ENCODE assay signal across 1 cellular context in genomic region chr4:77052352-77052751, GRCh38.
TF ChIP-seq lines count a peak whose summit lies in the region.

No MANE protein-coding gene starts in this region.

TF ChIP-seq in K562, 482 proteins besides CTCF, POLR2A, EP300 and RAD21 (continued from another document):
- TF ChIP-seq ZHX1 (conservative IDR thresholded peaks at IDR 0.05; ENCODE audit: low read length) (no peak), SMC3 (conservative IDR thresholded peaks at IDR 0.05; ENCODE audit: insufficient read depth, low read depth, low read length) (peak; percentile 64), SMARCA4 (IDR thresholded peaks at IDR 0.05) (peak; percentile 64), ZFP1 (CRISPR knock-in tag; IDR thresholded peaks at IDR 0.05) (no peak), ATF3 (IDR thresholded peaks at IDR 0.05) (peak; percentile 53), ATF3 (CRISPR knock-in tag; conservative IDR thresholded peaks at IDR 0.05) (no peak), ARID2 (IDR thresholded peaks at IDR 0.05) (0 out of 2 replicates have a peak, but pooled peaks have one; percentile 23), NBN (IDR thresholded peaks at IDR 0.05; ENCODE audit: low read depth) (no peak), DEAF1 (CRISPR knock-in tag; IDR thresholded peaks at IDR 0.05) (0 out of 2 replicates have a peak, but pooled peaks have one; percentile 39), CEBPG (CRISPR knock-in tag; IDR thresholded peaks at IDR 0.05) (peak; percentile 59), CEBPG (tag; conservative IDR thresholded peaks at IDR 0.05 in 1 of 2, IDR thresholded peaks at IDR 0.05 in 1 of 2) (peak in 1 of 2 experiments; percentile 49; a peak in 1 of 4 replicates), SP2 (IDR thresholded peaks at IDR 0.05; ENCODE audit: extremely low read depth, low read depth, low read length, poor library complexity, severe bottlenecking) (no peak)
- TF ChIP-seq, protein P1, sequence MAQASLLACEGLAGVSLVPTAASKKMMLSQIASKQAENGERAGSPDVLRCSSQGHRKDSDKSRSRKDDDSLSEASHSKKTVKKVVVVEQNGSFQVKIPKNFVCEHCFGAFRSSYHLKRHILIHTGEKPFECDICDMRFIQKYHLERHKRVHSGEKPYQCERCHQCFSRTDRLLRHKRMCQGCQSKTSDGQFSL (CRISPR knock-in tag; IDR thresholded peaks at IDR 0.05) = peak; percentile 91
- TF ChIP-seq, protein P1 (tag; IDR thresholded peaks at IDR 0.05) = no peak
- TF ChIP-seq, protein P2, sequence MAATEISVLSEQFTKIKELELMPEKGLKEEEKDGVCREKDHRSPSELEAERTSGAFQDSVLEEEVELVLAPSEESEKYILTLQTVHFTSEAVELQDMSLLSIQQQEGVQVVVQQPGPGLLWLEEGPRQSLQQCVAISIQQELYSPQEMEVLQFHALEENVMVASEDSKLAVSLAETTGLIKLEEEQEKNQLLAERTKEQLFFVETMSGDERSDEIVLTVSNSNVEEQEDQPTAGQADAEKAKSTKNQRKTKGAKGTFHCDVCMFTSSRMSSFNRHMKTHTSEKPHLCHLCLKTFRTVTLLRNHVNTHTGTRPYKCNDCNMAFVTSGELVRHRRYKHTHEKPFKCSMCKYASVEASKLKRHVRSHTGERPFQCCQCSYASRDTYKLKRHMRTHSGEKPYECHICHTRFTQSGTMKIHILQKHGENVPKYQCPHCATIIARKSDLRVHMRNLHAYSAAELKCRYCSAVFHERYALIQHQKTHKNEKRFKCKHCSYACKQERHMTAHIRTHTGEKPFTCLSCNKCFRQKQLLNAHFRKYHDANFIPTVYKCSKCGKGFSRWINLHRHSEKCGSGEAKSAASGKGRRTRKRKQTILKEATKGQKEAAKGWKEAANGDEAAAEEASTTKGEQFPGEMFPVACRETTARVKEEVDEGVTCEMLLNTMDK (IDR thresholded peaks at IDR 0.05; ENCODE audit: borderline replicate concordance, insufficient read depth, low read depth, low read length, poor library complexity, severe bottlenecking) = peak; percentile 62
- TF ChIP-seq, protein P3, sequence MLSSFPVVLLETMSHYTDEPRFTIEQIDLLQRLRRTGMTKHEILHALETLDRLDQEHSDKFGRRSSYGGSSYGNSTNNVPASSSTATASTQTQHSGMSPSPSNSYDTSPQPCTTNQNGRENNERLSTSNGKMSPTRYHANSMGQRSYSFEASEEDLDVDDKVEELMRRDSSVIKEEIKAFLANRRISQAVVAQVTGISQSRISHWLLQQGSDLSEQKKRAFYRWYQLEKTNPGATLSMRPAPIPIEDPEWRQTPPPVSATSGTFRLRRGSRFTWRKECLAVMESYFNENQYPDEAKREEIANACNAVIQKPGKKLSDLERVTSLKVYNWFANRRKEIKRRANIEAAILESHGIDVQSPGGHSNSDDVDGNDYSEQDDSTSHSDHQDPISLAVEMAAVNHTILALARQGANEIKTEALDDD (IDR thresholded peaks at IDR 0.05) = peak; percentile 77
